Comparison of ENCODE assay signal across 8 cellular contexts in genomic region chr16:29806641-29807425, GRCh38. TPM values are rescaled to one million over a fixed set of nuclear protein-coding genes. Genes with fewer than 3 reads are reported as not detected.
DNase-seq lines count a peak whose midpoint lies in the region; ATAC-seq, FAIRE-seq and TF ChIP-seq lines count a peak whose summit lies in the region.

No MANE protein-coding gene starts in this region.

- peak overlapping the region; percentile 89 for H3K9ac ChIP-seq in KMS-11
- H3K9ac ChIP-seq in SK-N-MC (ENCODE audit: insufficient read length) = peak overlapping the region; percentile 87
- H3K9ac ChIP-seq in K562 (ENCODE audit: insufficient read depth in 1 of 2, low read depth in 2 of 2, low read length in 2 of 2) = peak overlapping the region; percentile 84 to 100

- H3K4me1 ChIP-seq in KMS-11 (ENCODE audit: low read depth, poor library complexity, severe bottlenecking) (peaks cover 50% of the 10 kb centered on the region), K562 (replicated peaks in 1 of 2; ENCODE audit: control insufficient read depth in 2 of 2, insufficient read depth in 2 of 2, low read length in 2 of 2) (peaks cover 42 to 59% of the 10 kb centered on the region in 2 experiments)

- H3K4me3 ChIP-seq in GM06990 (replicated peaks; ENCODE audit: low read depth, low read length) = peak overlapping the region; percentile 86
- H3K4me3 ChIP-seq in KMS-11 (IDR thresholded peaks at IDR 0.05; ENCODE audit: insufficient read depth, low read depth, low read length) = no peak overlapping the region
- peak overlapping the region; percentile 91 for H3K4me3 ChIP-seq in SK-N-MC
- H3K4me3 ChIP-seq in K562 = peak overlapping the region; percentile 60

- DNase-seq in GM06990 (ENCODE audit: extremely low read depth, insufficient read length) (peak; percentile 58), SK-N-MC (ENCODE audit: low read depth, low spot score) (no peak), K562 (ENCODE audit: extremely low read depth in 1 of 4, low spot score in 3 of 4) (peak; percentile 61 to 90 (median 70)), kidney tubule cell (ENCODE audit: low spot score) (peak; percentile 78)
- peak; percentile 76 for DNase-seq in stimulated activated CD8-positive, alpha-beta memory T cell treated with anti-CD3 and anti-CD28 coated beads, Interleukin-4, amount 100 ng/mL, for 48 hours

- in situ Hi-C loops in K562 (cut with MboI) = no loop called here

- TF ChIP-seq RAD21 in K562 (CRISPR knock-in tag; conservative IDR thresholded peaks at IDR 0.05 in 1 of 2, IDR thresholded peaks at IDR 0.05 in 1 of 2) = no peak

- TF ChIP-seq POLR2A in K562 (conservative IDR thresholded peaks at IDR 0.05) = peak; percentile 35; the same call in 1 of the 2 replicates

- H3K9me3 ChIP-seq in SK-N-MC (ENCODE audit: low read depth, low read length) (no peaks in the 10 kb centered on the region), K562 (replicated peaks; ENCODE audit: control insufficient read depth, insufficient read depth, low read depth, low read length) (no peaks in the 10 kb centered on the region)

- intact Hi-C loops in K562 (cut with micrococcal nuclease) = loop anchor here (2.0 kb wide), 1 partner anchor 42 kb away; no protein-coding TSS in a partner anchor

- WGBS in K562 (ENCODE audit: insufficient coverage, low coverage, missing lambda C conversion rate) = under 1% methylated on average over 48 of the region's 99 CpGs

- no peaks in the 10 kb centered on the region for H3K27me3 ChIP-seq in GM06990 (replicated peaks; ENCODE audit: control insufficient read depth, insufficient read depth, low read length)
- no peaks in the 10 kb centered on the region for H3K27me3 ChIP-seq in KMS-11 (ENCODE audit: insufficient read depth, low read depth)
- H3K27me3 ChIP-seq in K562 (ENCODE audit: control insufficient read depth in 2 of 2, insufficient read depth in 2 of 2, low read length in 2 of 2) = no peaks in the 10 kb centered on the region

- ATAC-seq in K562 = 0 out of 3 replicates have a peak, but pooled peaks have one; percentile 0
- no peak for ATAC-seq in GM21390 (IDR thresholded peaks at IDR 0.05; ENCODE audit: unreplicated experiment)
- no peak for ATAC-seq in GM19397 (IDR thresholded peaks at IDR 0.05; ENCODE audit: unreplicated experiment)

- CTCF ChIA-PET in K562 (lab: Yijun Ruan, JAX; ENCODE audit: low intra/inter-chr PET ratio) = interaction anchor here (0.7 to 1.1 kb wide), 2 partner anchors 10 to 336 kb away, joined by 3 read pairs; no protein-coding TSS in a partner anchor

- BruUV-seq in K562 (replicated peaks; lab: Mats Ljungman, UMichigan) = no TSS peak

- peaks cover 33% of the 10 kb centered on the region for H3K79me2 ChIP-seq in KMS-11 (ENCODE audit: insufficient read depth, low read depth)
- H3K79me2 ChIP-seq in K562 (ENCODE audit: control insufficient read depth, insufficient read depth, low read length) = peaks cover 47% of the 10 kb centered on the region

- H4K20me1 ChIP-seq in KMS-11 (ENCODE audit: insufficient read depth) = no peaks in the 10 kb centered on the region
- peaks cover 23% of the 10 kb centered on the region; the same call in 1 of the 2 replicates for H4K20me1 ChIP-seq in K562 (replicated peaks; ENCODE audit: control insufficient read depth, insufficient read depth, low read length)

- FAIRE-seq in K562 (lab: Jason Lieb, UNC) = peak; percentile 70

- peak overlapping the region; percentile 83 for H3K4me2 ChIP-seq in KMS-11
- peak overlapping the region; percentile 91 for H3K4me2 ChIP-seq in K562 (ENCODE audit: insufficient read depth, low read length)

- no peak for TF ChIP-seq CTCF in GM06990 (IDR thresholded peaks at IDR 0.05; ENCODE audit: insufficient read depth, low read length, poor library complexity, severe bottlenecking)
- no peak for TF ChIP-seq CTCF in KMS-11 (conservative IDR thresholded peaks at IDR 0.05; ENCODE audit: low read depth, low read length)
- no peak for TF ChIP-seq CTCF in K562 (IDR thresholded peaks at IDR 0.05 in 2 of 3, conservative IDR thresholded peaks at IDR 0.05 in 1 of 3; ENCODE audit: insufficient read depth in 2 of 3, low read depth in 1 of 3, low read length in 3 of 3)

- H3K36me3 ChIP-seq in GM06990 (ENCODE audit: control insufficient read depth, insufficient read depth, low read length) (peaks cover 16% of the 10 kb centered on the region), KMS-11 (ENCODE audit: insufficient read depth) (peaks cover 6% of the 10 kb centered on the region; the same call in 1 of the 2 replicates), SK-N-MC (ENCODE audit: insufficient read depth, low read length) (peaks cover 49% of the 10 kb centered on the region), K562 (ENCODE audit: control insufficient read depth, insufficient read depth, low read length) (peaks cover 64% of the 10 kb centered on the region)

- H3K9me1 ChIP-seq in K562 (ENCODE audit: control insufficient read depth, insufficient read depth, low read length) = no peaks in the 10 kb centered on the region

- TF ChIP-seq EP300 in K562 (IDR thresholded peaks at IDR 0.05; ENCODE audit: low read length) = no peak

- POLR2A ChIA-PET in K562 (lab: Yijun Ruan, JAX) = interaction anchor here (0.5 to 2.7 kb wide), 5 partner anchors 9 to 165 kb away, joined by 3 to 8 read pairs (median 5); partner anchors contain the start of genes KIF22 and PAGR1

- H2AFZ ChIP-seq in KMS-11 (ENCODE audit: low read depth) (no peak overlapping the region), K562 (ENCODE audit: low read depth, low read length) (no peak overlapping the region)

- H3K27ac ChIP-seq in KMS-11 (peak overlapping the region; percentile 96), SK-N-MC (peak overlapping the region; percentile 95), K562 (ENCODE audit: extremely low read depth, low read depth, low read length) (peak overlapping the region; percentile 88)

RNA-seq across cellular contexts. Expression of gene MAZ, which starts 0.5 kb away (rescaled TPM):
- 95.3 and 227 TPM in 2 replicates for total RNA-seq in K562 (2011; cell fraction: chromatin; rRNA removed; ENCODE audit: low replicate concordance)
- total RNA-seq in K562 (2011; cell fraction: nucleolus; rRNA removed) = 242 and 255 TPM in 2 replicates
- 165 and 167 TPM in 2 replicates for total RNA-seq in K562 (2011; cell fraction: nucleoplasm; rRNA removed)
- total RNA-seq in K562 (2014; rRNA removed) (414 and 504 TPM in 2 replicates), K562 (2014; rRNA removed; fragmentation: Illumina TruSeq; extraction: Trizol) (196 and 250 TPM in 2 replicates), K562 (2015; rRNA removed; fragmentation: Illumina TruSeq; extraction: Trizol) (378 and 386 TPM in 2 replicates), K562 (2021) (518 and 532 TPM in 2 replicates)
- polyA plus RNA-seq in K562 (2011; rRNA removed) (216 and 275 TPM in 2 replicates), K562 (2014; fragmentation: Illumina TruSeq; extraction: Trizol) (420 and 592 TPM in 2 replicates), K562 (2014; fragmentation: Nextera tagmentation; extraction: Ambion mirVana) (10 to 100 TPM; 45.4 to 59.3 TPM), K562 (2014; rRNA removed) (225 and 259 TPM in 2 replicates)
- 302 and 460 TPM in 2 replicates for polyA plus RNA-seq in K562 (2011; cell fraction: cytosol; rRNA removed)
- polyA plus RNA-seq in K562 (2011; cell fraction: nucleus; rRNA removed) = 274 and 319 TPM in 2 replicates
- polyA plus RNA-seq in K562 (2012) = 576 and 597 TPM in 2 replicates
- 238 and 356 TPM in 2 replicates for polyA minus RNA-seq in K562 (2011; rRNA and poly(A)+ RNA removed)
- 360 and 377 TPM in 2 replicates for polyA minus RNA-seq in K562 (2011; cell fraction: cytosol; rRNA and poly(A)+ RNA removed)
- polyA minus RNA-seq in K562 (2011; cell fraction: nucleus; rRNA and poly(A)+ RNA removed) = 72.8 and 95.2 TPM in 2 replicates

RNA-seq across cellular contexts. Expression of gene PRRT2, which starts 5.2 kb away (rescaled TPM):
- total RNA-seq in K562 (2011; cell fraction: chromatin; rRNA removed; ENCODE audit: low replicate concordance) = 2.5 and 4.2 TPM in 2 replicates
- 1.7 and 2.8 TPM in 2 replicates for total RNA-seq in K562 (2011; cell fraction: nucleolus; rRNA removed)
- 2.1 and 6.5 TPM in 2 replicates for total RNA-seq in K562 (2011; cell fraction: nucleoplasm; rRNA removed)
- total RNA-seq in K562 (2014; rRNA removed) (0.16 and 0.27 TPM in 2 replicates), K562 (2014; rRNA removed; fragmentation: Illumina TruSeq; extraction: Trizol) (0.11 TPM in 1 of 2 replicates, not detected in the other), K562 (2015; rRNA removed; fragmentation: Illumina TruSeq; extraction: Trizol) (0.25 and 0.38 TPM in 2 replicates), K562 (2021) (0.69 and 1.2 TPM in 2 replicates)
- polyA plus RNA-seq in K562 (2011; rRNA removed) (0.42 and 0.96 TPM in 2 replicates), K562 (2014; fragmentation: Illumina TruSeq; extraction: Trizol) (0.28 and 0.46 TPM in 2 replicates), K562 (2014; fragmentation: Nextera tagmentation; extraction: Ambion mirVana) (not detected), K562 (2014; rRNA removed) (0.81 and 1.0 TPM in 2 replicates)
- polyA plus RNA-seq in K562 (2011; cell fraction: cytosol; rRNA removed) = 0.48 and 0.60 TPM in 2 replicates
- 9.4 and 12.9 TPM in 2 replicates for polyA plus RNA-seq in K562 (2011; cell fraction: nucleus; rRNA removed)
- polyA plus RNA-seq in K562 (2012) = 0.72 and 1.4 TPM in 2 replicates
- polyA minus RNA-seq in K562 (2011; rRNA and poly(A)+ RNA removed) = 0.25 and 0.30 TPM in 2 replicates
- not detected in 2 replicates for polyA minus RNA-seq in K562 (2011; cell fraction: cytosol; rRNA and poly(A)+ RNA removed)
- polyA minus RNA-seq in K562 (2011; cell fraction: nucleus; rRNA and poly(A)+ RNA removed) = 1.3 and 1.6 TPM in 2 replicates

RNA-seq across cellular contexts. Expression of gene PAGR1, which starts 9.1 kb away (rescaled TPM):
- 8.4 and 14.4 TPM in 2 replicates for total RNA-seq in K562 (2011; cell fraction: chromatin; rRNA removed; ENCODE audit: low replicate concordance)
- total RNA-seq in K562 (2011; cell fraction: nucleolus; rRNA removed) = 14.2 and 16.0 TPM in 2 replicates
- total RNA-seq in K562 (2011; cell fraction: nucleoplasm; rRNA removed) = 11.1 and 12.8 TPM in 2 replicates
- 58.2 and 68.3 TPM in 2 replicates for total RNA-seq in K562 (2014; rRNA removed)
- total RNA-seq in K562 (2014; rRNA removed; fragmentation: Illumina TruSeq; extraction: Trizol) = 16.5 and 16.8 TPM in 2 replicates
- total RNA-seq in K562 (2015; rRNA removed; fragmentation: Illumina TruSeq; extraction: Trizol) = 40.7 and 42.2 TPM in 2 replicates
- 33.3 and 36.0 TPM in 2 replicates for total RNA-seq in K562 (2021)
- polyA plus RNA-seq in K562 (2011; rRNA removed) = 15.4 and 16.6 TPM in 2 replicates
- 16.9 and 23.2 TPM in 2 replicates for polyA plus RNA-seq in K562 (2011; cell fraction: cytosol; rRNA removed)
- 11.9 and 16.8 TPM in 2 replicates for polyA plus RNA-seq in K562 (2011; cell fraction: nucleus; rRNA removed)
- polyA plus RNA-seq in K562 (2012) = 21.5 and 32.5 TPM in 2 replicates
- polyA plus RNA-seq in K562 (2014; fragmentation: Illumina TruSeq; extraction: Trizol) = 15.7 and 26.0 TPM in 2 replicates
- polyA plus RNA-seq in K562 (2014; fragmentation: Nextera tagmentation; extraction: Ambion mirVana) = 1 to 10 TPM; 1.4 to 4.5 TPM
- polyA plus RNA-seq in K562 (2014; rRNA removed) = 42.8 and 51.3 TPM in 2 replicates
- 5.3 and 7.0 TPM in 2 replicates for polyA minus RNA-seq in K562 (2011; rRNA and poly(A)+ RNA removed)
- polyA minus RNA-seq in K562 (2011; cell fraction: cytosol; rRNA and poly(A)+ RNA removed) = 7.3 and 12.9 TPM in 2 replicates
- polyA minus RNA-seq in K562 (2011; cell fraction: nucleus; rRNA and poly(A)+ RNA removed) = 10.0 and 13.6 TPM in 2 replicates

RNA-seq across cellular contexts. Expression of gene MVP, which starts 13.4 kb away (rescaled TPM):
- total RNA-seq in K562 (2011; cell fraction: chromatin; rRNA removed; ENCODE audit: low replicate concordance) = 2.1 and 2.7 TPM in 2 replicates
- total RNA-seq in K562 (2011; cell fraction: nucleolus; rRNA removed) = 0.83 and 2.1 TPM in 2 replicates
- total RNA-seq in K562 (2011; cell fraction: nucleoplasm; rRNA removed) = 1.6 and 6.8 TPM in 2 replicates
- total RNA-seq in K562 (2014; rRNA removed) (0.53 and 1.00 TPM in 2 replicates), K562 (2014; rRNA removed; fragmentation: Illumina TruSeq; extraction: Trizol) (0.41 and 0.65 TPM in 2 replicates), K562 (2015; rRNA removed; fragmentation: Illumina TruSeq; extraction: Trizol) (0.76 and 0.98 TPM in 2 replicates), K562 (2021) (1.4 and 1.9 TPM in 2 replicates)
- polyA plus RNA-seq in K562 (2011; rRNA removed) (0.39 and 1.1 TPM in 2 replicates), K562 (2014; fragmentation: Illumina TruSeq; extraction: Trizol) (0.43 and 0.69 TPM in 2 replicates), K562 (2014; fragmentation: Nextera tagmentation; extraction: Ambion mirVana) (not detected), K562 (2014; rRNA removed) (0.66 and 1.1 TPM in 2 replicates)
- 0.21 and 0.86 TPM in 2 replicates for polyA plus RNA-seq in K562 (2011; cell fraction: cytosol; rRNA removed)
- polyA plus RNA-seq in K562 (2011; cell fraction: nucleus; rRNA removed) = 2.9 and 3.4 TPM in 2 replicates
- 2.1 and 3.5 TPM in 2 replicates for polyA plus RNA-seq in K562 (2012)
- 0.53 and 1.0 TPM in 2 replicates for polyA minus RNA-seq in K562 (2011; rRNA and poly(A)+ RNA removed)
- 2.4 and 2.7 TPM in 2 replicates for polyA minus RNA-seq in K562 (2011; cell fraction: cytosol; rRNA and poly(A)+ RNA removed)
- 0.94 and 2.2 TPM in 2 replicates for polyA minus RNA-seq in K562 (2011; cell fraction: nucleus; rRNA and poly(A)+ RNA removed)

RNA-seq across cellular contexts. Expression of gene KIF22, which starts 16.3 kb away (rescaled TPM):
- total RNA-seq in K562 (2011; cell fraction: chromatin; rRNA removed; ENCODE audit: low replicate concordance) = 212 and 457 TPM in 2 replicates
- 330 and 338 TPM in 2 replicates for total RNA-seq in K562 (2011; cell fraction: nucleolus; rRNA removed)
- 225 and 251 TPM in 2 replicates for total RNA-seq in K562 (2011; cell fraction: nucleoplasm; rRNA removed)
- 131 and 146 TPM in 2 replicates for total RNA-seq in K562 (2014; rRNA removed)
- total RNA-seq in K562 (2014; rRNA removed; fragmentation: Illumina TruSeq; extraction: Trizol) = 84.2 and 106 TPM in 2 replicates
- total RNA-seq in K562 (2015; rRNA removed; fragmentation: Illumina TruSeq; extraction: Trizol) = 115 and 117 TPM in 2 replicates
- total RNA-seq in K562 (2021) = 146 and 156 TPM in 2 replicates
- 232 and 251 TPM in 2 replicates for polyA plus RNA-seq in K562 (2011; rRNA removed)
- 202 and 227 TPM in 2 replicates for polyA plus RNA-seq in K562 (2011; cell fraction: cytosol; rRNA removed)
- polyA plus RNA-seq in K562 (2011; cell fraction: nucleus; rRNA removed) = 549 and 656 TPM in 2 replicates
- 111 and 163 TPM in 2 replicates for polyA plus RNA-seq in K562 (2012)
- polyA plus RNA-seq in K562 (2014; fragmentation: Illumina TruSeq; extraction: Trizol) = 144 and 171 TPM in 2 replicates
- polyA plus RNA-seq in K562 (2014; fragmentation: Nextera tagmentation; extraction: Ambion mirVana) = 10 to 100 TPM in 1 of 2 experiments, 1 to 10 TPM in 1; 8.7 to 18.2 TPM
- 180 and 185 TPM in 2 replicates for polyA plus RNA-seq in K562 (2014; rRNA removed)
- polyA minus RNA-seq in K562 (2011; rRNA and poly(A)+ RNA removed) = 154 and 186 TPM in 2 replicates
- 92.9 and 122 TPM in 2 replicates for polyA minus RNA-seq in K562 (2011; cell fraction: cytosol; rRNA and poly(A)+ RNA removed)
- polyA minus RNA-seq in K562 (2011; cell fraction: nucleus; rRNA and poly(A)+ RNA removed) = 267 and 269 TPM in 2 replicates
